In the genomic region with DNA sequence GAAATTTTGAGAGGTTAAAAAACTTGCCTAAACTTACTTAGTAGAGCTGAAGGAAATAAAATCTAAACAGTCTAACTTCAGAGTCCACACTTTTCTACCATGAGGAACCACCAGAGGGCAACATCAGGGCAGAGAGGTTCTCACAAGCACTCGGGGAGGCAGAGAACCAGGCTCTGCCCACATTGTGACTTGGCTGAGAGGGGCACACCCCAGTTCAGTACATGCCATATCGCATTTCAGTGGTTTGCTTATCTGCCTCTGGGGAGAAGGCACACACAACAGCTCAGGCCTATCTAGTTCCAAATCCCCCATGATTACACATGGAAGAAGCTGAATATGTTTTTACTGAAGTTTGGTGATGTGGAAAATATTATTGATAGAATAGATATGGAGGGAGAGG, we compare ENCODE assay signal across 9 cellular contexts. TPM values are rescaled to one million over a fixed set of nuclear protein-coding genes. Genes with fewer than 3 reads are reported as not detected.
DNase-seq lines count a peak whose midpoint lies in the region; ATAC-seq and TF ChIP-seq lines count a peak whose summit lies in the region.
"Had no signal": no experiment of that assay in that cellular context is flagged by ENCODE, and none has a peak within 500 bp of the region (broad histone marks: within the 10 kb centered on the region; RNA-seq: fewer than 3 reads in every experiment).

No MANE protein-coding gene starts in this region.

- CTCF ChIA-PET in activated CD4-positive, alpha-beta memory T cell treated with anti-CD3 and anti-CD28 coated beads, Interleukin-2, amount 10 ng/mL, durations not matched to agents 7 days and 5 days (lab: Charles Lee), result interaction anchor here (1.6 kb wide), 1 partner anchor 16 kb away, joined by 3 read pairs; no protein-coding TSS in a partner anchor
- CTCF ChIA-PET in activated CD4-positive, alpha-beta memory T cell treated with anti-CD3 and anti-CD28 coated beads for 36 hours (lab: Charles Lee), result no interaction called here

- TF ChIP-seq CTCF in cardiac fibroblast (IDR thresholded peaks at IDR 0.05; ENCODE audit: low read depth, low read length) (peak; percentile 63), liver (IDR thresholded peaks at IDR 0.05; ENCODE audit: low read depth, low read length, missing input control) (peak; percentile 45)

- H3K27me3 ChIP-seq in liver (ENCODE audit: control insufficient read depth in 4 of 4, insufficient read depth in 4 of 4, low read length in 3 of 4), result peaks cover 0 to 2% (median 0%) of the 10 kb centered on the region in 4 donors

- H3K9ac ChIP-seq in liver (ENCODE audit: low read depth in 1 of 2, low read length in 2 of 2), result no peak overlapping the region

- H3K4me1 ChIP-seq in liver (ENCODE audit: control insufficient read depth in 4 of 4, insufficient read depth in 4 of 4, low read length in 3 of 4), result no peaks in the 10 kb centered on the region

- no peaks in the 10 kb centered on the region for H3K36me3 Mint-ChIP-seq in activated CD4-positive, alpha-beta memory T cell treated with anti-CD3 and anti-CD28 coated beads, Interleukin-2, amount 10 ng/mL, durations not matched to agents 7 days and 5 days (ENCODE audit: low read depth)
- no peaks in the 10 kb centered on the region for H3K36me3 Mint-ChIP-seq in activated CD4-positive, alpha-beta memory T cell treated with anti-CD3 and anti-CD28 coated beads for 36 hours

- POLR2A ChIA-PET in activated CD4-positive, alpha-beta memory T cell treated with anti-CD3 and anti-CD28 coated beads, Interleukin-2, amount 10 ng/mL, durations not matched to agents 7 days and 5 days (lab: Charles Lee), result no interaction called here
- POLR2A ChIA-PET in activated CD4-positive, alpha-beta memory T cell treated with anti-CD3 and anti-CD28 coated beads for 36 hours (lab: Charles Lee), result no interaction called here

- no peak overlapping the region for H3K4me3 ChIP-seq in cardiac fibroblast (replicated peaks in 1 of 2; ENCODE audit: low read depth in 2 of 2, low read length in 2 of 2)
- no peak overlapping the region for H3K4me3 ChIP-seq in liver (ENCODE audit: low read depth in 1 of 3, low read length in 3 of 3)

- H3K9me3 ChIP-seq in liver (ENCODE audit: control insufficient read depth in 4 of 4, low read length in 3 of 4), result no peaks in the 10 kb centered on the region

- no peaks in the 10 kb centered on the region for H3K36me3 ChIP-seq in liver (ENCODE audit: control insufficient read depth in 4 of 4, insufficient read depth in 3 of 4, low read depth in 1 of 4, low read length in 3 of 4)

- H3K4me1 Mint-ChIP-seq in activated CD4-positive, alpha-beta memory T cell treated with anti-CD3 and anti-CD28 coated beads, Interleukin-2, amount 10 ng/mL, durations not matched to agents 7 days and 5 days, result no peaks in the 10 kb centered on the region
- H3K4me1 Mint-ChIP-seq in activated CD4-positive, alpha-beta memory T cell treated with anti-CD3 and anti-CD28 coated beads for 36 hours (ENCODE audit: low read depth), result no peaks in the 10 kb centered on the region

- peaks cover 7% of the 10 kb centered on the region for H3K27me3 Mint-ChIP-seq in activated CD4-positive, alpha-beta memory T cell treated with anti-CD3 and anti-CD28 coated beads, Interleukin-2, amount 10 ng/mL, durations not matched to agents 7 days and 5 days
- peaks cover 5% of the 10 kb centered on the region for H3K27me3 Mint-ChIP-seq in activated CD4-positive, alpha-beta memory T cell treated with anti-CD3 and anti-CD28 coated beads for 36 hours

- ATAC-seq in GM18511 (IDR thresholded peaks at IDR 0.05; ENCODE audit: unreplicated experiment) (peak; percentile 94), HG03066 (IDR thresholded peaks at IDR 0.05; ENCODE audit: low read depth, unreplicated experiment) (peak; percentile 66)

- DNase-seq in Ammon's horn (ENCODE audit: low spot score) (peak; percentile 25), NCI-H526 (lab: John Stamatoyannopoulos, UW) (peak; percentile 71 to 84), cardiac fibroblast (ENCODE audit: low read depth in 2 of 2) (peak; percentile 68 to 81)
- DNase-seq in activated CD4-positive, alpha-beta memory T cell treated with anti-CD3 and anti-CD28 coated beads, Interleukin-2, amount 10 ng/mL, durations not matched to agents 7 days and 5 days, result no peak
- no peak for DNase-seq in activated CD4-positive, alpha-beta memory T cell treated with anti-CD3 and anti-CD28 coated beads for 36 hours

- no peak overlapping the region for H3K4me3 Mint-ChIP-seq in activated CD4-positive, alpha-beta memory T cell treated with anti-CD3 and anti-CD28 coated beads, Interleukin-2, amount 10 ng/mL, durations not matched to agents 7 days and 5 days
- no peak overlapping the region for H3K4me3 Mint-ChIP-seq in activated CD4-positive, alpha-beta memory T cell treated with anti-CD3 and anti-CD28 coated beads for 36 hours

- 4% methylated on average over 2 of the region's 2 CpGs for WGBS in liver

- H3K9me3 Mint-ChIP-seq in activated CD4-positive, alpha-beta memory T cell treated with anti-CD3 and anti-CD28 coated beads, Interleukin-2, amount 10 ng/mL, durations not matched to agents 7 days and 5 days, result no peaks in the 10 kb centered on the region
- H3K9me3 Mint-ChIP-seq in activated CD4-positive, alpha-beta memory T cell treated with anti-CD3 and anti-CD28 coated beads for 36 hours, result peaks cover 2% of the 10 kb centered on the region

- intact Hi-C loops in activated CD4-positive, alpha-beta memory T cell treated with anti-CD3 and anti-CD28 coated beads for 36 hours (cut with micrococcal nuclease), result no loop called here

- H3K27ac ChIP-seq in liver (ENCODE audit: low read depth in 1 of 2, low read length in 2 of 2), result no peak overlapping the region

- peak; percentile 55 to 72 for TF ChIP-seq RAD21 in liver (IDR thresholded peaks at IDR 0.05)

- H3K27ac Mint-ChIP-seq in activated CD4-positive, alpha-beta memory T cell treated with anti-CD3 and anti-CD28 coated beads, Interleukin-2, amount 10 ng/mL, durations not matched to agents 7 days and 5 days, result no peak overlapping the region
- H3K27ac Mint-ChIP-seq in activated CD4-positive, alpha-beta memory T cell treated with anti-CD3 and anti-CD28 coated beads for 36 hours, result no peak overlapping the region

TF ChIP-seq in liver, 16 proteins besides CTCF, POLR2A, EP300 and RAD21:
- TF ChIP-seq SP1 (IDR thresholded peaks at IDR 0.05) (no peak), YY1 (IDR thresholded peaks at IDR 0.05) (no peak), HNF4A (conservative IDR thresholded peaks at IDR 0.05) (no peak), GABPA (IDR thresholded peaks at IDR 0.05 in 1 of 2, conservative IDR thresholded peaks at IDR 0.05 in 1 of 2) (no peak), MAX (IDR thresholded peaks at IDR 0.05) (no peak), ATF3 (IDR thresholded peaks at IDR 0.05) (no peak)
TF ChIP-seq in liver: peak in this region for 0.

RNA-seq across cellular contexts. Expression of gene EQTN, which starts 49.2 kb away (rescaled TPM):
- under 1 TPM; 0.08 to 0.14 TPM for total RNA-seq in liver
- polyA plus RNA-seq in liver, result not detected
- not detected for total RNA-seq in activated CD4-positive, alpha-beta memory T cell treated with anti-CD3 and anti-CD28 coated beads, Interleukin-2, amount 10 ng/mL, durations not matched to agents 7 days and 5 days
- not detected for total RNA-seq in activated CD4-positive, alpha-beta memory T cell treated with anti-CD3 and anti-CD28 coated beads for 36 hours
- total RNA-seq: SK-MEL-5 had no signal

Comparison
In these comparisons a context has a peak if more than half of its experiments do, and no peak if none do; other contexts are left out.
1. DNase-seq: peak in Ammon's horn (single experiment), NCI-H526 (2 of 2) and cardiac fibroblast (2 of 2); none in activated CD4-positive, alpha-beta memory T cell treated with anti-CD3 and anti-CD28 coated beads, Interleukin-2, amount 10 ng/mL, durations not matched to agents 7 days and 5 days (single experiment) and activated CD4-positive, alpha-beta memory T cell treated with anti-CD3 and anti-CD28 coated beads for 36 hours (single experiment).